23 cellular contexts compared by ENCODE assay signal in genomic region chr1:47757226-47757975, GRCh38.
A peak's percentile ranks its signal among the peaks of the same experiment; 100 is the strongest.
DNase-seq lines count a peak whose midpoint lies in the region; TF ChIP-seq lines count a peak whose summit lies in the region.
"Had no signal": no experiment of that assay in that cellular context is flagged by ENCODE, and none has a peak within 500 bp of the region (broad histone marks: within the 10 kb centered on the region; RNA-seq: fewer than 3 reads in every experiment).

No MANE protein-coding gene starts in this region.

- H3K36me3 ChIP-seq in tibial artery, result no peaks in the 10 kb centered on the region

- H3K9me3 ChIP-seq in tibial artery, result no peaks in the 10 kb centered on the region

- intact Hi-C loops in tibial artery (cut with DNase I; ENCODE audit: low total_unique reads), result no loop called here

- H3K27me3 ChIP-seq in layer of hippocampus (ENCODE audit: control insufficient read depth, insufficient read depth, low read length) (peaks cover 6% of the 10 kb centered on the region), tibial artery (no peaks in the 10 kb centered on the region)

- peak; percentile 46 for DNase-seq in activated effector memory CD4-positive, alpha-beta T cell treated with anti-CD3 and anti-CD28 coated beads, Interleukin-2, amount 50 U/mL, for 16 hours
- no peak for DNase-seq in activated effector memory CD4-positive, alpha-beta T cell treated with Interleukin-2 at 50 U/mL for 16 hours
- DNase-seq in coronary artery (ENCODE audit: low spot score) (peak; percentile 64), tibial artery (no peak), NCI-H2171 treated with DMSO at 0.1 percent for 48 hours (lab: John Stamatoyannopoulos, UW) (no peak), NOMO-1 (lab: John Stamatoyannopoulos, UW; ENCODE audit: unreplicated experiment in 2 of 2) (no peak)
- no peak for DNase-seq in activated CD4-positive, alpha-beta T cell treated with anti-CD3 and anti-CD28 coated beads, Interleukin-2, amount 50 U/mL, for 4 hours
- DNase-seq: AML-193; C1 segment of cervical spinal cord; CD8-positive, alpha-beta T cell; DND-41; MM.1S; NCI-H1048; NCI-H1417 treated with DMSO at 0.1 percent for 48 hours; NCI-H1930; NCI-H2171; NCI-H524 treated with DMSO at 0.1 percent for 48 hours; NCI-H82; Right ventricle myocardium superior had no signal

- H3K27ac ChIP-seq in coronary artery, result peak overlapping the region; percentile 85 to 86
- H3K27ac ChIP-seq in layer of hippocampus (ENCODE audit: low read depth, low read length), result peak overlapping the region; percentile 3
- H3K27ac ChIP-seq in tibial artery, result peak overlapping the region; percentile 84 to 90
- H3K27ac ChIP-seq: HL-60 had no signal

- no peak overlapping the region for H3K4me3 ChIP-seq in coronary artery
- H3K4me3 ChIP-seq in tibial artery, result no peak overlapping the region
- H3K4me3 ChIP-seq: GM12878, K562 had no signal

- peaks cover 0 to 67% (median 51%) of the 10 kb centered on the region in 4 donors for H3K4me1 ChIP-seq in tibial artery

- TF ChIP-seq CTCF in coronary artery (IDR thresholded peaks at IDR 0.05), result no peak
- TF ChIP-seq CTCF in tibial artery (IDR thresholded peaks at IDR 0.05), result no peak

Comparison
In these comparisons a context has a peak if more than half of its experiments do, and no peak if none do; other contexts are left out.
1. DNase-seq: peak in activated effector memory CD4-positive, alpha-beta T cell treated with anti-CD3 and anti-CD28 coated beads, Interleukin-2, amount 50 U/mL, for 16 hours (single experiment) and coronary artery (single experiment); none in activated effector memory CD4-positive, alpha-beta T cell treated with Interleukin-2 at 50 U/mL for 16 hours (single experiment), tibial artery (0 of 2), NCI-H2171 treated with DMSO at 0.1 percent for 48 hours (single experiment), NOMO-1 (0 of 2) and activated CD4-positive, alpha-beta T cell treated with anti-CD3 and anti-CD28 coated beads, Interleukin-2, amount 50 U/mL, for 4 hours (0 of 2).
2. H3K27ac ChIP-seq: peak in every context shown above with its lines; median percentile 87 in tibial artery; 86 in coronary artery; 3 in layer of hippocampus.